In genomic region chr4:17616283-17616682, GRCh38 we compare ENCODE assay signal across 1 cellular context.
TF ChIP-seq lines count a peak whose summit lies in the region.

No MANE protein-coding gene starts in this region.

TF ChIP-seq in GM23338, 12 proteins besides CTCF, POLR2A, EP300 and RAD21 (continued from another document):
- TF ChIP-seq ZNF462 (CRISPR knock-in tag; IDR thresholded peaks at IDR 0.05) (no peak), STAT1 (IDR thresholded peaks at IDR 0.05; ENCODE audit: unreplicated experiment) (no peak), ZNF114 (CRISPR knock-in tag; IDR thresholded peaks at IDR 0.05) (no peak), EZH2phosphoT487 (IDR thresholded peaks at IDR 0.05; ENCODE audit: unreplicated experiment) (no peak), NANOG (IDR thresholded peaks at IDR 0.05; ENCODE audit: borderline replicate concordance) (no peak)
- TF ChIP-seq, protein P1, sequence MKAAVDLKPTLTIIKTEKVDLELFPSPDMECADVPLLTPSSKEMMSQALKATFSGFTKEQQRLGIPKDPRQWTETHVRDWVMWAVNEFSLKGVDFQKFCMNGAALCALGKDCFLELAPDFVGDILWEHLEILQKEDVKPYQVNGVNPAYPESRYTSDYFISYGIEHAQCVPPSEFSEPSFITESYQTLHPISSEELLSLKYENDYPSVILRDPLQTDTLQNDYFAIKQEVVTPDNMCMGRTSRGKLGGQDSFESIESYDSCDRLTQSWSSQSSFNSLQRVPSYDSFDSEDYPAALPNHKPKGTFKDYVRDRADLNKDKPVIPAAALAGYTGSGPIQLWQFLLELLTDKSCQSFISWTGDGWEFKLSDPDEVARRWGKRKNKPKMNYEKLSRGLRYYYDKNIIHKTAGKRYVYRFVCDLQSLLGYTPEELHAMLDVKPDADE (IDR thresholded peaks at IDR 0.05) = no peak
